Comparison of ENCODE assay signal across 7 cellular contexts in the genomic region with DNA sequence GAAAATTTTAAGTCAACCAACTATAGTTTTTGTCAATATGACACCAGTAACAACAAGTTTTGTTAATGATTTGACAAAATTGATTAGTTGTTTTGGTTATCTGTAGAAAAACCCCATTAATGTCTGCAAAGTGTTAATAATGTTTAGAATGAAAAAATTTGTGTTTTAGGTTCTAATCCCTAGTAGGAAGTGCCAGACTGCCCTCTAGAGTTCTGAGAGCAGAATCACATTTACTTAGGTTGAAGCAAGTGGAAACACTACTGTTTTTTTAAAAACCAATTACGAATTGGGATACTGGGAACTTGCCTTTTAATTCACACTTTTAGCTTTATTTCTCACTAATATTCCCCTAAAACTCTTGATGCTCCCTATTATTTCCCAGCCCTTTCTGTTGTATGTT.
DNase-seq lines count a peak whose midpoint lies in the region; ATAC-seq, FAIRE-seq and TF ChIP-seq lines count a peak whose summit lies in the region.

No MANE protein-coding gene starts in this region.

- H3K27me3 ChIP-seq in astrocyte (ENCODE audit: insufficient read depth, low read length) = no peaks in the 10 kb centered on the region

- peak; percentile 90 for FAIRE-seq in astrocyte (lab: Jason Lieb, UNC)

- no peaks in the 10 kb centered on the region for H3K4me1 ChIP-seq in astrocyte (ENCODE audit: insufficient read depth, low read length)

- H3K4me2 ChIP-seq in astrocyte (ENCODE audit: low read length) = no peak overlapping the region

- H3K27ac ChIP-seq in astrocyte (ENCODE audit: low read depth, low read length) (no peak overlapping the region), coronary artery (no peak overlapping the region)

- ATAC-seq in Right ventricle myocardium superior (ENCODE audit: poor library complexity) = no peak

- no peaks in the 10 kb centered on the region for H3K36me3 ChIP-seq in astrocyte (ENCODE audit: insufficient read depth, low read length)

- H3K4me1 Mint-ChIP-seq in astrocyte (ENCODE audit: low read depth, unreplicated experiment) (no peaks in the 10 kb centered on the region), neural crest cell (no peaks in the 10 kb centered on the region)

- TF ChIP-seq CTCF in GM12875 (IDR thresholded peaks at IDR 0.05; ENCODE audit: borderline replicate concordance, insufficient read depth, low read depth, low read length) = peak; percentile 43; the same call in 1 of the 2 replicates
- TF ChIP-seq CTCF in LNCaP clone FGC (IDR thresholded peaks at IDR 0.05; ENCODE audit: control insufficient read depth, extremely low read depth, insufficient read depth) = peak; percentile 55
- no peak for TF ChIP-seq CTCF in astrocyte (IDR thresholded peaks at IDR 0.05; ENCODE audit: insufficient read depth, low read depth, low read length)
- peak; percentile 66 for TF ChIP-seq CTCF in neural crest cell (conservative IDR thresholded peaks at IDR 0.05)
- no peak for TF ChIP-seq CTCF in coronary artery (IDR thresholded peaks at IDR 0.05)

- H3K9me3 Mint-ChIP-seq in astrocyte (ENCODE audit: unreplicated experiment) (no peaks in the 10 kb centered on the region), neural crest cell (no peaks in the 10 kb centered on the region)

- H2AFZ ChIP-seq in astrocyte (ENCODE audit: low read depth, low read length) = no peak overlapping the region

- H3K27me3 Mint-ChIP-seq in astrocyte (ENCODE audit: low read depth, unreplicated experiment) (no peaks in the 10 kb centered on the region), neural crest cell (ENCODE audit: low read depth) (peaks cover 5% of the 10 kb centered on the region)

- H3K27ac Mint-ChIP-seq in astrocyte (ENCODE audit: unreplicated experiment) = no peak overlapping the region
- no peak overlapping the region for H3K27ac Mint-ChIP-seq in neural crest cell (ENCODE audit: unreplicated experiment)

- intact Hi-C loops in Right ventricle myocardium superior (cut with DNase I) = no loop called here

- H3K36me3 Mint-ChIP-seq in astrocyte (ENCODE audit: low read depth, unreplicated experiment) = no peaks in the 10 kb centered on the region
- no peaks in the 10 kb centered on the region for H3K36me3 Mint-ChIP-seq in neural crest cell (ENCODE audit: low read depth)

- H3K9ac ChIP-seq in astrocyte (ENCODE audit: low read length) = no peak overlapping the region

- H3K4me3 Mint-ChIP-seq in astrocyte (ENCODE audit: unreplicated experiment) (no peak overlapping the region), neural crest cell (no peak overlapping the region)

- no peaks in the 10 kb centered on the region for H4K20me1 ChIP-seq in astrocyte (ENCODE audit: insufficient read depth, low read length)

- H3K4me3 ChIP-seq in GM12875 (ENCODE audit: low read depth, low read length) (no peak overlapping the region), LNCaP clone FGC (ENCODE audit: low read depth, low read length) (no peak overlapping the region), astrocyte (ENCODE audit: insufficient read depth, low read depth, low read length) (no peak overlapping the region), coronary artery (no peak overlapping the region)

- DNase-seq in LNCaP clone FGC (ENCODE audit: low read depth) (peak; percentile 7), astrocyte (ENCODE audit: low read depth) (no peak), neural crest cell (ENCODE audit: low read depth, low spot score) (no peak), amygdala (lab: John Stamatoyannopoulos, UW) (no peak), coronary artery (ENCODE audit: low spot score) (no peak), Right ventricle myocardium superior (no peak)

- no peaks in the 10 kb centered on the region for H3K9me3 ChIP-seq in astrocyte (ENCODE audit: insufficient read depth, low read depth, low read length)

- no peaks in the 10 kb centered on the region for H3K79me2 ChIP-seq in astrocyte (ENCODE audit: insufficient read depth, low read length)

Comparison
In these comparisons a context has a peak if more than half of its experiments do, and no peak if none do; other contexts are left out.
1. CTCF ChIP-seq: peak in GM12875 (single experiment), LNCaP clone FGC (single experiment) and neural crest cell (single experiment); none in astrocyte (single experiment) and coronary artery (single experiment).